14 cellular contexts compared by ENCODE assay signal in genomic region chr11:20070459-20070858, GRCh38.
DNase-seq lines count a peak whose midpoint lies in the region; ATAC-seq and TF ChIP-seq lines count a peak whose summit lies in the region.
"Had no signal": no experiment of that assay in that cellular context is flagged by ENCODE, and none has a peak within 500 bp of the region (broad histone marks: within the 10 kb centered on the region; RNA-seq: fewer than 3 reads in every experiment).

No MANE protein-coding gene starts in this region.

- no peak overlapping the region for H3K4ac ChIP-seq in trophoblast cell (ENCODE audit: low read depth, low read length)

- peaks cover 83% of the 10 kb centered on the region for H3K36me3 Mint-ChIP-seq in nephron progenitor cell (ENCODE audit: low read depth)
- H3K36me3 Mint-ChIP-seq: naive B cell had no signal

- no peaks in the 10 kb centered on the region for H3K79me1 ChIP-seq in trophoblast cell (ENCODE audit: low read length)

- TF ChIP-seq CTCF in VCaP (conservative IDR thresholded peaks at IDR 0.05) (no peak), nephron progenitor cell (IDR thresholded peaks at IDR 0.05) (no peak)

- peaks cover 43% of the 10 kb centered on the region for H3K4me1 Mint-ChIP-seq in nephron progenitor cell
- H3K4me1 Mint-ChIP-seq: B cell had no signal

- H3K27ac Mint-ChIP-seq in nephron progenitor cell, result peak overlapping the region; percentile 76
- H3K27ac Mint-ChIP-seq: B cell had no signal

- H2BK120ac ChIP-seq in trophoblast cell (ENCODE audit: insufficient read depth, low read length, poor library complexity), result no peak overlapping the region

- no peak overlapping the region for H3K23ac ChIP-seq in trophoblast cell (ENCODE audit: low read length)

- H3K79me2 ChIP-seq in trophoblast cell (ENCODE audit: control insufficient read depth, insufficient read depth, low read length, poor library complexity), result no peaks in the 10 kb centered on the region

- DNase-seq in Daoy (ENCODE audit: low read depth) (peak; percentile 58), NCI-H2029 treated with DMSO at 0.1 percent for 48 hours (lab: John Stamatoyannopoulos, UW) (peak; percentile 99), nephron progenitor cell (no peak), trophoblast cell (no peak), T-helper 1 cell (no peak), cardiac septum (ENCODE audit: low spot score) (no peak)
- DNase-seq: activated CD8-positive, alpha-beta memory T cell treated with anti-CD3 and anti-CD28 coated beads, Interleukin-2, amount 50 U/mL, for 48 hours; effector CD8-positive, alpha-beta T cell; Karpas-422; naive B cell had no signal

- H4K91ac ChIP-seq in trophoblast cell (ENCODE audit: low read depth, low read length), result no peak overlapping the region

- H3K4me1 ChIP-seq in trophoblast cell (ENCODE audit: control insufficient read depth in 1 of 2, insufficient read depth in 2 of 2, low read length in 2 of 2), result no peaks in the 10 kb centered on the region

- peaks cover 44% of the 10 kb centered on the region for H3K9me3 Mint-ChIP-seq in nephron progenitor cell

- H3K9me3 ChIP-seq in trophoblast cell (ENCODE audit: insufficient read depth, low read depth, low read length), result no peaks in the 10 kb centered on the region

- no peak overlapping the region for H2BK12ac ChIP-seq in trophoblast cell (ENCODE audit: low read length)

- H2BK5ac ChIP-seq in trophoblast cell (ENCODE audit: low read depth, low read length, poor library complexity), result no peak overlapping the region

- no peak overlapping the region for H3K9ac ChIP-seq in trophoblast cell (ENCODE audit: low read length)

- H2AFZ ChIP-seq in trophoblast cell (ENCODE audit: insufficient read depth, low read length, poor library complexity), result no peak overlapping the region

- no peak overlapping the region for H2AK5ac ChIP-seq in trophoblast cell (ENCODE audit: low read length)

- intact Hi-C loops in cardiac septum (cut with DNase I), result no loop called here

- no CpG with 5 or more reads among the region's 3 CpGs for WGBS in trophoblast cell (ENCODE audit: extremely low coverage, insufficient coverage, insufficient read length)

- no peak overlapping the region for H3K4me2 ChIP-seq in trophoblast cell (ENCODE audit: low read length)

- H4K12ac ChIP-seq in trophoblast cell (ENCODE audit: low read depth, low read length), result no peak overlapping the region

- H3K4me3 ChIP-seq in trophoblast cell (ENCODE audit: low read depth, low read length), result no peak overlapping the region

- H3K18ac ChIP-seq in trophoblast cell (ENCODE audit: low read length), result no peak overlapping the region

- H3K27me3 Mint-ChIP-seq in nephron progenitor cell (ENCODE audit: low read depth, poor library complexity), result no peaks in the 10 kb centered on the region

- no peaks in the 10 kb centered on the region for H3K27me3 ChIP-seq in trophoblast cell (ENCODE audit: insufficient read depth, low read length)

- H4K8ac ChIP-seq in trophoblast cell (ENCODE audit: low read depth, low read length), result no peak overlapping the region

- H3K36me3 ChIP-seq in trophoblast cell (ENCODE audit: control insufficient read depth in 1 of 2, insufficient read depth in 2 of 2, low read length in 2 of 2), result peaks cover 20 to 36% of the 10 kb centered on the region in 2 experiments

- no peak overlapping the region for H3K4me3 Mint-ChIP-seq in nephron progenitor cell
- H3K4me3 Mint-ChIP-seq: B cell, naive B cell had no signal

- 0 out of 2 replicates have a peak overlapping the region, but pooled peaks have one; percentile 20 for H3K27ac ChIP-seq in VCaP
- H3K27ac ChIP-seq in trophoblast cell (ENCODE audit: low read depth, low read length), result no peak overlapping the region

- H3K14ac ChIP-seq in trophoblast cell (ENCODE audit: low read length), result no peak overlapping the region

- no peak for ATAC-seq in HG02973 (IDR thresholded peaks at IDR 0.05; ENCODE audit: unreplicated experiment)
- ATAC-seq: sciatic nerve had no signal

Comparison
In these comparisons a context has a peak if more than half of its experiments do, and no peak if none do; other contexts are left out.
1. DNase-seq: peak in Daoy (single experiment) and NCI-H2029 treated with DMSO at 0.1 percent for 48 hours (single experiment); none in nephron progenitor cell (single experiment), trophoblast cell (0 of 2), T-helper 1 cell (0 of 5) and cardiac septum (single experiment).